11 cellular contexts compared by ENCODE assay signal in the genomic region with DNA sequence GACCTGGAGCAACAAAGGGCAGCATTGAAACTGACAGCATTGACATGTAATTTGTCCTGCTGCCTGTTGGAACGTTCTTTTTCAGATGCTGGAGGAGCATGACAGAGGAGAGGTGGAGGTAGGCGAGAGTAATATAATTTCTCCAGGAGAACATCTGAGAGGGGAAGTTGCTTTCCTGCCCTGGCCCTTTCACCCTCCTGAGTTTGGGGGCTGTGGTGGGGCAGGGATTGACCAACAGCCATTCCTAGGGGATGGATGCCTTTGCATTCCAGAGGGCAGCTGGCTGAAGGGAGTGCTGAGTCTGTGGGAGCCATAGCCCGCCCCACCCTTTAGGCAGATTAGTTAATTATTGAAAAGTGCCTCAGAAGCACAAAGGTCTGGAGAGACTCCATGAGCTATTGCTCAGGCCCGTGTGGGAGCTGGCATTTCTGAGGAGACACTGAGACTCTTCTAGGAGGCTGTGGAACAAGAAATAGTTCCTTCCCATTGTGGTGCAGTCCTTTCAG.
DNase-seq lines count a peak whose midpoint lies in the region; ATAC-seq and TF ChIP-seq lines count a peak whose summit lies in the region.
"Had no signal": no experiment of that assay in that cellular context is flagged by ENCODE, and none has a peak within 500 bp of the region (broad histone marks: within the 10 kb centered on the region; RNA-seq: fewer than 3 reads in every experiment).

No MANE protein-coding gene starts in this region.

- no peaks in the 10 kb centered on the region for H3K36me3 ChIP-seq in HEK293 (ENCODE audit: control insufficient read depth in 2 of 2, insufficient read depth in 1 of 2, low read length in 2 of 2)
- no peaks in the 10 kb centered on the region for H3K36me3 ChIP-seq in BE2C
- H3K36me3 ChIP-seq in brain microvascular endothelial cell (replicated peaks): no peaks in the 10 kb centered on the region

- POLR2A ChIA-PET in HEK293 (lab: Yijun Ruan, JAX): no interaction called here

- CTCF ChIA-PET in HEK293 (lab: Yijun Ruan, JAX): no interaction called here

- H3K27me3 ChIP-seq in BE2C: no peaks in the 10 kb centered on the region
- H3K27me3 ChIP-seq in brain microvascular endothelial cell (replicated peaks): no peaks in the 10 kb centered on the region

- peak; percentile 17 for DNase-seq in UCSD-AML1 (lab: John Stamatoyannopoulos, UW; ENCODE audit: unreplicated experiment)
- DNase-seq in islet precursor cell: peak; percentile 89
- peak; percentile 94 for DNase-seq in renal cortical epithelial cell (ENCODE audit: low read depth)
- no peak for DNase-seq in BE2C
- no peak for DNase-seq in activated naive CD4-positive, alpha-beta T cell (lab: John Stamatoyannopoulos, UW)
- DNase-seq in brain microvascular endothelial cell: no peak
- DNase-seq: activated gamma-delta T cell treated with Interleukin-2 at 50 U/mL for 16 hours, H9, NCI-H2171 had no signal

- ATAC-seq in GM18867 (IDR thresholded peaks at IDR 0.05; ENCODE audit: unreplicated experiment): no peak

- H3K9me3 ChIP-seq in HEK293 (ENCODE audit: control insufficient read depth, insufficient read depth, low read depth, low read length) (no peaks in the 10 kb centered on the region), BE2C (no peaks in the 10 kb centered on the region)

- no peak for TF ChIP-seq CTCF in HEK293 (tag by site-specific recombination; IDR thresholded peaks at IDR 0.05)
- no peak for TF ChIP-seq CTCF in BE2C (IDR thresholded peaks at IDR 0.05; ENCODE audit: low read depth, low read length)
- TF ChIP-seq CTCF in brain microvascular endothelial cell (IDR thresholded peaks at IDR 0.05; ENCODE audit: low read depth, low read length, missing control alignments): no peak

- H3K4me1 ChIP-seq in HEK293 (ENCODE audit: control insufficient read depth, insufficient read depth, low read length): peaks cover 13% of the 10 kb centered on the region
- peaks cover 10% of the 10 kb centered on the region for H3K4me1 ChIP-seq in BE2C

- H3K27ac ChIP-seq in HEK293 (ENCODE audit: extremely low read depth, low read depth, low read length): no peak overlapping the region
- no peak overlapping the region for H3K27ac ChIP-seq in brain microvascular endothelial cell

- H3K4me3 ChIP-seq in HEK293 (ENCODE audit: low read depth, low read length) (no peak overlapping the region), BE2C (ENCODE audit: low read depth, low read length) (no peak overlapping the region), brain microvascular endothelial cell (ENCODE audit: low read depth, low read length) (no peak overlapping the region)

- in situ Hi-C loops in brain microvascular endothelial cell (cut with HindIII; ENCODE audit: low pct_ligation_motif_present, low sequenced_read_pairs): no loop called here

TF ChIP-seq in HEK293, 187 proteins besides CTCF, POLR2A, EP300 and RAD21:
- peak; percentile 76 for TF ChIP-seq PRDM4 (tag by site-specific recombination; IDR thresholded peaks at IDR 0.05)
- TF ChIP-seq, protein P1, sequence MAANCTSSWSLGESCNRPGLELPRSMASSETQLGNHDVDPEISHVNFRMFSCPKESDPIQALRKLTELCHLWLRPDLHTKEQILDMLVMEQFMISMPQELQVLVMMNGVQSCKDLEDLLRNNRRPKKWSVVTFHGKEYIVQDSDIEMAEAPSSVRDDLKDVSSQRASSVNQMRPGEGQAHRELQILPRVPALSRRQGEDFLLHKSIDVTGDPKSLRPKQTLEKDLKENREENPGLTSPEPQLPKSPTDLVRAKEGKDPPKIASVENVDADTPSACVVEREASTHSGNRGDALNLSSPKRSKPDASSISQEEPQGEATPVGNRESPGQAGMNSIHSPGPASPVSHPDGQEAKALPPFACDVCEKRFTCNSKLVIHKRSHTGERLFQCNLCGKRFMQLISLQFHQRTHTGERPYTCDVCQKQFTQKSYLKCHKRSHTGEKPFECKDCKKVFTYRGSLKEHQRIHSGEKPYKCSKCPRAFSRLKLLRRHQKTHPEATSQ (tag by site-specific recombination; IDR thresholded peaks at IDR 0.05): no peak
- TF ChIP-seq PRDM1 (tag by site-specific recombination; IDR thresholded peaks at IDR 0.05): peak; percentile 82
- no peak for TF ChIP-seq TSHZ1 (tag by site-specific recombination; IDR thresholded peaks at IDR 0.05; ENCODE audit: borderline replicate concordance)
- 0 out of 2 replicates have a peak, but pooled peaks have one; percentile 22 for TF ChIP-seq PRDM10 (tag by site-specific recombination; IDR thresholded peaks at IDR 0.05)

Comparison
In these comparisons a context has a peak if more than half of its experiments do, and no peak if none do; other contexts are left out.
1. DNase-seq: peak in UCSD-AML1 (single experiment), islet precursor cell (single experiment) and renal cortical epithelial cell (single experiment); none in BE2C (single experiment), activated naive CD4-positive, alpha-beta T cell (0 of 4) and brain microvascular endothelial cell (single experiment).